ENCODE assay signal across 20 cellular contexts in the genomic region with DNA sequence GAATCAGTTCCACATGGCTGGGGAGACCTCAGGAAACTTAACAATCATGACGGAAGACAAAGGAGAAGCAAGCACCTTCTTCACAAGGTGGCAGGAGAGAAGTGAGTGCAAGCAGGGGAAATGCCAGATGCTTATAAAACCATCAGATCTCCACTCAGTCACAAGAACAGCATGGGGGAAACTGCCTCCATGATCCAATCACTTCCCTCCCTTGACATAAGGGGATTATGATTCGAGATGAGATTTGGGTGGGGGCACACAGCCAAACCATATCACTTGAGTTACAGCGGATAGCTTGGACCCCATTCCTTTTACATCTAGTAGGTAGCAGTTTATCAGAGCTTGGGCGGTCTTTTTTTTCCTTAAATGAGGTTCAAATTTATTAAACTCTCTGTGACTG.
"Had no signal": no experiment of that assay in that cellular context is flagged by ENCODE, and none has a peak within 500 bp of the region (broad histone marks: within the 10 kb centered on the region; RNA-seq: fewer than 3 reads in every experiment).

No MANE protein-coding gene starts in this region.

- H3K36me3 Mint-ChIP-seq: activated naive CD8-positive, alpha-beta T cell treated with anti-CD3 and anti-CD28 coated beads for 36 hours; natural killer cell; stimulated activated naive B cell treated with anti-CD40 and anti-IgM and Interleukin-4, amounts not matched to agents 10 μg/mL and 1 μg/mL and 100 μg/mL, for 72 hours had no signal

- H3K27ac Mint-ChIP-seq: activated CD4-positive, alpha-beta T cell treated with anti-CD3 and anti-CD28 coated beads for 36 hours; activated naive CD8-positive, alpha-beta T cell treated with anti-CD3 and anti-CD28 coated beads for 36 hours; activated T-helper 1 cell treated with anti-CD3 and anti-CD28 coated beads, Interleukin-12 subunit alpha, Interleukin-12 subunit beta, Interleukin-2, Interleukin-4 antibody, amounts not matched to agents 30 ng/mL and 10 ng/mL and 1 ng/mL, durations not matched to agents 14 hours and 24 hours and 36 hours; dendritic cell treated with granulocyte-macrophage colony-stimulating factor and Interleukin-4, amounts not matched to agents 40 ng/mL and 50 ng/mL, for 4 days; natural killer cell; stimulated activated naive B cell treated with anti-CD40 and anti-IgM and Interleukin-4, amounts not matched to agents 10 μg/mL and 1 μg/mL and 100 μg/mL, for 72 hours had no signal

- H3K4me1 Mint-ChIP-seq: activated CD4-positive, alpha-beta T cell treated with anti-CD3 and anti-CD28 coated beads for 36 hours; activated naive CD8-positive, alpha-beta T cell treated with anti-CD3 and anti-CD28 coated beads for 36 hours; natural killer cell had no signal

- H3K4me3 Mint-ChIP-seq: activated CD4-positive, alpha-beta T cell treated with anti-CD3 and anti-CD28 coated beads for 36 hours; activated naive CD8-positive, alpha-beta T cell treated with anti-CD3 and anti-CD28 coated beads for 36 hours; activated T-helper 1 cell treated with anti-CD3 and anti-CD28 coated beads, Interleukin-12 subunit alpha, Interleukin-12 subunit beta, Interleukin-2, Interleukin-4 antibody, amounts not matched to agents 30 ng/mL and 10 ng/mL and 1 ng/mL, durations not matched to agents 14 hours and 24 hours and 36 hours; dendritic cell treated with granulocyte-macrophage colony-stimulating factor and Interleukin-4, amounts not matched to agents 40 ng/mL and 50 ng/mL, for 4 days; natural killer cell; stimulated activated naive B cell treated with anti-CD40 and anti-IgM and Interleukin-4, amounts not matched to agents 10 μg/mL and 1 μg/mL and 100 μg/mL, for 72 hours had no signal

- H3K27ac ChIP-seq: esophagus squamous epithelium, hepatocyte, neutrophil, parathyroid adenoma, sigmoid colon, spleen, tibial artery, uterus had no signal

- H3K36me3 ChIP-seq: esophagus squamous epithelium, neutrophil, sigmoid colon, spleen, tibial artery, uterus had no signal

- H3K9ac ChIP-seq: parathyroid adenoma had no signal

- H3K9me3 Mint-ChIP-seq: activated naive CD8-positive, alpha-beta T cell treated with anti-CD3 and anti-CD28 coated beads for 36 hours; activated T-helper 1 cell treated with anti-CD3 and anti-CD28 coated beads, Interleukin-12 subunit alpha, Interleukin-12 subunit beta, Interleukin-2, Interleukin-4 antibody, amounts not matched to agents 30 ng/mL and 10 ng/mL and 1 ng/mL, durations not matched to agents 14 hours and 24 hours and 36 hours; dendritic cell treated with granulocyte-macrophage colony-stimulating factor and Interleukin-4, amounts not matched to agents 40 ng/mL and 50 ng/mL, for 4 days; natural killer cell; stimulated activated naive B cell treated with anti-CD40 and anti-IgM and Interleukin-4, amounts not matched to agents 10 μg/mL and 1 μg/mL and 100 μg/mL, for 72 hours had no signal

- H3K27me3 ChIP-seq: esophagus squamous epithelium, hepatocyte, sigmoid colon, spleen, tibial artery, uterus had no signal

- H3K4me2 ChIP-seq: hepatocyte had no signal

- DNase-seq: activated CD4-positive, alpha-beta T cell treated with anti-CD3 and anti-CD28 coated beads for 36 hours; activated CD4-positive, alpha-beta T cell treated with anti-CD3 and anti-CD28 coated beads, Interleukin-2, amount 50 U/mL, for 48 hours; activated naive CD4-positive, alpha-beta T cell; activated naive CD8-positive, alpha-beta T cell treated with anti-CD3 and anti-CD28 coated beads for 36 hours; amniotic stem cell; effector CD8-positive, alpha-beta T cell; esophagus squamous epithelium; left cardiac atrium; mesenchymal stem cell; natural killer cell; sigmoid colon; spleen; stimulated activated naive B cell treated with anti-CD40 and anti-IgM and Interleukin-4, amounts not matched to agents 10 μg/mL and 1 μg/mL and 100 μg/mL, for 72 hours; tibial artery; uterus had no signal

- H3K4me3 ChIP-seq: esophagus squamous epithelium, hepatocyte, sigmoid colon, spleen, tibial artery, uterus had no signal
